ENCODE assay signal across 8 cellular contexts in the genomic region with DNA sequence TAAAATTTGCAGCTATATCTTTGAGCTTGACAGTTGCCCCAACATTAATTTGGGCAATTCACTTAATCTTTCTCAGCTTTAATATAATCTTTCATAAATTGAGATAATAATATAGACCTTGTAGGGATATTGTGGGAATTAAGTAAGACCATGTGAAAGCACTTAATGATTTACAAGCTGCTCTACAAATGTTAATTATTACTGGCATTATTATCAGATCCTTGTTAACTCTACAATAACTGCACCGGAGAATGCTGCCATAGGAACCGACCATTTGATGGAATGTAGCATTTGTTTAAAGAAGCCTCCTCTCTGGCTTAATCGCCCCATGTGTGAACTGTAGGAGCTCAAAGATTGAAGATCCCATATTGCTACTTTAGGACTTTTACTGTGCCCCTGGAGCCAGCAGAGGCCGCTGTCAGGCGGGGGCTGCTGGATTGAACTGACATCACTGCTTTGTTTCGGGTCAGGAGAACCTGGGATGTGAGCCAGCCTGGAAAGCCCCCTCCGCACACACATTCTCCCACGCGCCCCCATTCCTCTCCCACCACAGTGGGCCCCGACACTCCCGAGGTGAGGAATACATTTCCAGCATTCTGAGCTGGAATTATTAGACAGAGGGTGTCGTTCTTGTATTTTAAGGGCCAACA.
DNase-seq lines count a peak whose midpoint lies in the region; ATAC-seq and TF ChIP-seq lines count a peak whose summit lies in the region.

No MANE protein-coding gene starts in this region.

- H3K27ac Mint-ChIP-seq in activated naive CD8-positive, alpha-beta T cell treated with anti-CD3 and anti-CD28 coated beads, Interleukin-2, amount 50 U/mL, for 24 hours: no peak overlapping the region
- H3K27ac Mint-ChIP-seq in activated T-helper 17 cell treated with anti-CD3 and anti-CD28 coated beads, Interleukin-2, amount 50 U/mL, for 72 hours: no peak overlapping the region

- no peaks in the 10 kb centered on the region for H3K36me3 Mint-ChIP-seq in activated naive CD8-positive, alpha-beta T cell treated with anti-CD3 and anti-CD28 coated beads, Interleukin-2, amount 50 U/mL, for 24 hours (ENCODE audit: low read depth)
- H3K36me3 Mint-ChIP-seq in activated T-helper 17 cell treated with anti-CD3 and anti-CD28 coated beads, Interleukin-2, amount 50 U/mL, for 72 hours (ENCODE audit: low read depth): no peaks in the 10 kb centered on the region

- H3K27me3 ChIP-seq in AG04450 (ENCODE audit: control insufficient read depth, insufficient read depth, low read length): no peaks in the 10 kb centered on the region

- no peak overlapping the region for H3K27ac ChIP-seq in AG04450 (ENCODE audit: low read depth, low read length)

- no peaks in the 10 kb centered on the region for H3K9me3 ChIP-seq in AG04450 (ENCODE audit: control insufficient read depth, insufficient read depth, low read length)

- CTCF ChIA-PET in AG04450 (lab: Charles Lee): interaction anchor here (0.6 to 5.3 kb wide), 31 partner anchors 10 to 741 kb away, joined by 3 to 50 read pairs (median 4); no protein-coding TSS in a partner anchor

- DNase-seq in AG04450 (ENCODE audit: low read depth, low spot score): no peak
- DNase-seq in GM19238 (ENCODE audit: insufficient read length, low spot score): peak; percentile 7
- peak; percentile 10 for DNase-seq in activated naive CD8-positive, alpha-beta T cell treated with anti-CD3 and anti-CD28 coated beads, Interleukin-2, amount 50 U/mL, for 24 hours
- peak; percentile 82 for DNase-seq in islet precursor cell
- no peak for DNase-seq in NOMO-1 treated with dmso at 0.1 percent for 144 hours (lab: John Stamatoyannopoulos, UW; ENCODE audit: unreplicated experiment)

- H3K4me1 Mint-ChIP-seq in activated naive CD8-positive, alpha-beta T cell treated with anti-CD3 and anti-CD28 coated beads, Interleukin-2, amount 50 U/mL, for 24 hours: no peaks in the 10 kb centered on the region
- H3K4me1 Mint-ChIP-seq in activated T-helper 17 cell treated with anti-CD3 and anti-CD28 coated beads, Interleukin-2, amount 50 U/mL, for 72 hours: no peaks in the 10 kb centered on the region

- no peak for ATAC-seq in activated naive CD8-positive, alpha-beta T cell treated with anti-CD3 and anti-CD28 coated beads, Interleukin-2, amount 50 U/mL, for 24 hours
- ATAC-seq in HG02938 (IDR thresholded peaks at IDR 0.05; ENCODE audit: unreplicated experiment): no peak
- no peak for ATAC-seq in activated T-helper 17 cell treated with anti-CD3 and anti-CD28 coated beads, Interleukin-2, amount 50 U/mL, for 72 hours (replicated peaks)
- no peak for ATAC-seq in HG03520 (IDR thresholded peaks at IDR 0.05; ENCODE audit: unreplicated experiment)

- H3K4me3 ChIP-seq in AG04450 (ENCODE audit: low read depth, low read length): no peak overlapping the region

- H3K9me3 Mint-ChIP-seq in activated naive CD8-positive, alpha-beta T cell treated with anti-CD3 and anti-CD28 coated beads, Interleukin-2, amount 50 U/mL, for 24 hours: no peaks in the 10 kb centered on the region
- no peaks in the 10 kb centered on the region for H3K9me3 Mint-ChIP-seq in activated T-helper 17 cell treated with anti-CD3 and anti-CD28 coated beads, Interleukin-2, amount 50 U/mL, for 72 hours

- peaks cover 4% of the 10 kb centered on the region for H3K27me3 Mint-ChIP-seq in activated naive CD8-positive, alpha-beta T cell treated with anti-CD3 and anti-CD28 coated beads, Interleukin-2, amount 50 U/mL, for 24 hours
- H3K27me3 Mint-ChIP-seq in activated T-helper 17 cell treated with anti-CD3 and anti-CD28 coated beads, Interleukin-2, amount 50 U/mL, for 72 hours: no peaks in the 10 kb centered on the region

- POLR2A ChIA-PET in AG04450 (lab: Yijun Ruan, JAX): no interaction called here

- TF ChIP-seq CTCF in AG04450 (IDR thresholded peaks at IDR 0.05; ENCODE audit: low read depth, low read length): peak; percentile 76

- H3K4me3 Mint-ChIP-seq in activated naive CD8-positive, alpha-beta T cell treated with anti-CD3 and anti-CD28 coated beads, Interleukin-2, amount 50 U/mL, for 24 hours: no peak overlapping the region
- H3K4me3 Mint-ChIP-seq in activated T-helper 17 cell treated with anti-CD3 and anti-CD28 coated beads, Interleukin-2, amount 50 U/mL, for 72 hours: no peak overlapping the region

Comparison
In these comparisons a context has a peak if more than half of its experiments do, and no peak if none do; other contexts are left out.
1. DNase-seq: peak in GM19238 (single experiment), activated naive CD8-positive, alpha-beta T cell treated with anti-CD3 and anti-CD28 coated beads, Interleukin-2, amount 50 U/mL, for 24 hours (single experiment) and islet precursor cell (single experiment); none in AG04450 (single experiment) and NOMO-1 treated with dmso at 0.1 percent for 144 hours (single experiment).